ENCODE assay signal across 21 cellular contexts in genomic region chr20:15848126-15848525, GRCh38.
DNase-seq lines count a peak whose midpoint lies in the region; ATAC-seq and TF ChIP-seq lines count a peak whose summit lies in the region.
"Had no signal": no experiment of that assay in that cellular context is flagged by ENCODE, and none has a peak within 500 bp of the region (broad histone marks: within the 10 kb centered on the region; RNA-seq: fewer than 3 reads in every experiment).

No MANE protein-coding gene starts in this region.

- no peak overlapping the region for H3K4me2 ChIP-seq in osteoblast (ENCODE audit: insufficient read depth, low read length)
- H3K4me2 ChIP-seq: A549 had no signal

- no peaks in the 10 kb centered on the region for H4K20me1 ChIP-seq in osteoblast (ENCODE audit: insufficient read depth, low read length)

- H3K36me3 Mint-ChIP-seq in glutamatergic neuron (ENCODE audit: unreplicated experiment) = no peaks in the 10 kb centered on the region
- H3K36me3 Mint-ChIP-seq: CD4-positive, alpha-beta memory T cell had no signal

- peaks cover 4% of the 10 kb centered on the region for H3K9me3 Mint-ChIP-seq in glutamatergic neuron (ENCODE audit: unreplicated experiment)

- H3K4me1 ChIP-seq in osteoblast (ENCODE audit: insufficient read depth, low read length) = no peaks in the 10 kb centered on the region
- H3K4me1 ChIP-seq: A549 had no signal

- H3K4me3 Mint-ChIP-seq in glutamatergic neuron (ENCODE audit: unreplicated experiment) = no peak overlapping the region
- H3K4me3 Mint-ChIP-seq: CD4-positive, alpha-beta memory T cell had no signal

- peaks cover 3% of the 10 kb centered on the region for H3K27me3 Mint-ChIP-seq in glutamatergic neuron (ENCODE audit: unreplicated experiment)
- H3K27me3 Mint-ChIP-seq: CD4-positive, alpha-beta memory T cell had no signal

- no peak for TF ChIP-seq CTCF in glutamatergic neuron (IDR thresholded peaks at IDR 0.05; ENCODE audit: partially characterized antibody, unreplicated experiment)
- no peak for TF ChIP-seq CTCF in osteoblast (IDR thresholded peaks at IDR 0.05; ENCODE audit: extremely low read depth, low read depth, low read length)

- intact Hi-C loops in Right ventricle myocardium inferior (cut with DNase I) = no loop called here

- no peak overlapping the region for H3K27ac ChIP-seq in osteoblast (ENCODE audit: low read depth, low read length)
- H3K27ac ChIP-seq: A549 had no signal

- H3K36me3 ChIP-seq in osteoblast (ENCODE audit: insufficient read depth, low read length) = no peaks in the 10 kb centered on the region

- H3K4me1 Mint-ChIP-seq in glutamatergic neuron (ENCODE audit: low read depth, unreplicated experiment) = peaks cover 36% of the 10 kb centered on the region
- H3K4me1 Mint-ChIP-seq: CD4-positive, alpha-beta memory T cell had no signal

- H3K27me3 ChIP-seq in osteoblast (ENCODE audit: insufficient read depth, low read length) = no peaks in the 10 kb centered on the region

- H2AFZ ChIP-seq in osteoblast (ENCODE audit: low read length) = no peak overlapping the region

- DNase-seq in NCI-H2171 treated with DMSO at 0.1 percent for 48 hours (lab: John Stamatoyannopoulos, UW) (peak; percentile 14), NCI-H2171 (lab: John Stamatoyannopoulos, UW) (no peak), NCI-H524 (lab: John Stamatoyannopoulos, UW) (peak; percentile 98), NCI-H82 (lab: John Stamatoyannopoulos, UW) (peak; percentile 99), glutamatergic neuron (no peak), Right ventricle myocardium inferior (ENCODE audit: missing footprints) (no peak), SW 1271 (lab: John Stamatoyannopoulos, UW) (no peak), osteoblast (ENCODE audit: insufficient read length, low spot score, missing footprints) (no peak)
- DNase-seq: 8988T; ACHN; AML-193; C1 segment of cervical spinal cord; Calu3; CD4-positive, alpha-beta memory T cell; COR-L47; DMS53; DMS79 treated with DMSO at 0.1 percent for 48 hours; GF-D8; H7; HCEC 1CT had no signal

- peak overlapping the region; percentile 45 for H3K27ac Mint-ChIP-seq in glutamatergic neuron (ENCODE audit: unreplicated experiment)
- H3K27ac Mint-ChIP-seq: CD4-positive, alpha-beta memory T cell had no signal

- H3K4me3 ChIP-seq in osteoblast (ENCODE audit: insufficient read depth, low read length) = no peak overlapping the region
- H3K4me3 ChIP-seq: A549 had no signal

- no peak for ATAC-seq in Right ventricle myocardium inferior
- ATAC-seq: A549 had no signal

- H3K9me3 ChIP-seq in osteoblast (ENCODE audit: low read depth, low read length) = peaks cover 2% of the 10 kb centered on the region
- H3K9me3 ChIP-seq: A549 had no signal

- H3K79me2 ChIP-seq in osteoblast (ENCODE audit: insufficient read depth, low read length) = no peaks in the 10 kb centered on the region

Comparison
In these comparisons a context has a peak if more than half of its experiments do, and no peak if none do; other contexts are left out.
1. DNase-seq: peak in NCI-H2171 treated with DMSO at 0.1 percent for 48 hours (single experiment), NCI-H524 (2 of 2) and NCI-H82 (single experiment); none in NCI-H2171 (single experiment), glutamatergic neuron (single experiment), Right ventricle myocardium inferior (single experiment), SW 1271 (0 of 2) and osteoblast (single experiment).